ENCODE assay signal across 15 cellular contexts in genomic region chr10:86446987-86447386, GRCh38.
DNase-seq lines count a peak whose midpoint lies in the region; ATAC-seq and TF ChIP-seq lines count a peak whose summit lies in the region.
"Had no signal": no experiment of that assay in that cellular context is flagged by ENCODE, and none has a peak within 500 bp of the region (broad histone marks: within the 10 kb centered on the region; RNA-seq: fewer than 3 reads in every experiment).

No MANE protein-coding gene starts in this region.

- WGBS in esophagus muscularis mucosa, result 64% methylated on average over 1 of the region's 1 CpG

- no peaks in the 10 kb centered on the region for H3K9me3 ChIP-seq in T-helper 17 cell (ENCODE audit: control insufficient read depth, low read length, poor library complexity, severe bottlenecking)
- no peaks in the 10 kb centered on the region for H3K9me3 ChIP-seq in esophagus muscularis mucosa
- H3K9me3 ChIP-seq: HAP-1, SJCRH30 had no signal

- H3K27me3 ChIP-seq in esophagus muscularis mucosa, result no peaks in the 10 kb centered on the region
- H3K27me3 ChIP-seq: SJCRH30 had no signal

- peaks cover 13% of the 10 kb centered on the region for H3K4me1 Mint-ChIP-seq in activated T-cell treated with anti-CD3 and anti-CD28 coated beads, Interleukin-2, amount 50 U/mL, for 72 hours (ENCODE audit: low read depth)
- peaks cover 34% of the 10 kb centered on the region for H3K4me1 Mint-ChIP-seq in activated T-cell treated with anti-CD3 and anti-CD28 coated beads, Interleukin-2, amount 50 U/mL, for 4 hours (ENCODE audit: low read depth)
- H3K4me1 Mint-ChIP-seq in T-helper 17 cell, result peaks cover 19% of the 10 kb centered on the region
- H3K4me1 Mint-ChIP-seq in stimulated activated naive CD8-positive, alpha-beta T cell treated with anti-CD3 and anti-CD28 coated beads, Interleukin-15, amount 100 ng/mL, for 72 hours, result peaks cover 36% of the 10 kb centered on the region

- H3K4me1 ChIP-seq in esophagus muscularis mucosa, result peaks cover 0 to 11% (median 2%) of the 10 kb centered on the region in 4 donors
- H3K4me1 ChIP-seq: HAP-1, SJCRH30 had no signal

- H3K4me3 ChIP-seq in fibroblast of the aortic adventitia (ENCODE audit: low read depth, low read length), result no peak overlapping the region
- no peak overlapping the region for H3K4me3 ChIP-seq in esophagus muscularis mucosa
- H3K4me3 ChIP-seq: HAP-1, SJCRH30 had no signal

- intact Hi-C loops in esophagus muscularis mucosa (cut with DNase I), result loop anchor here (5.0 kb wide), 1 partner anchor 45 kb away; no protein-coding TSS in a partner anchor

- TF ChIP-seq EP300 in esophagus muscularis mucosa (IDR thresholded peaks at IDR 0.05), result no peak

- H3K36me3 ChIP-seq in esophagus muscularis mucosa, result peaks cover 14 to 88% (median 53%) of the 10 kb centered on the region in 4 donors

- ATAC-seq in activated T-cell treated with anti-CD3 and anti-CD28 coated beads, Interleukin-2, amount 50 U/mL, for 72 hours (replicated peaks in 1 of 2), result no peak
- ATAC-seq in activated T-cell treated with anti-CD3 and anti-CD28 coated beads, Interleukin-2, amount 50 U/mL, for 4 hours, result no peak
- no peak for ATAC-seq in T-helper 17 cell
- ATAC-seq in stimulated activated naive CD8-positive, alpha-beta T cell treated with anti-CD3 and anti-CD28 coated beads, Interleukin-15, amount 100 ng/mL, for 72 hours, result no peak
- ATAC-seq: left ventricle myocardium superior had no signal

- no peak for TF ChIP-seq POLR2A in esophagus muscularis mucosa (IDR thresholded peaks at IDR 0.05; ENCODE audit: low read depth)

- no peak overlapping the region for H3K27ac ChIP-seq in esophagus muscularis mucosa (replicated peaks in 1 of 4)
- H3K27ac ChIP-seq: SJCRH30 had no signal

- TF ChIP-seq CTCF in fibroblast of the aortic adventitia (IDR thresholded peaks at IDR 0.05; ENCODE audit: insufficient read depth, low read length) (no peak), esophagus muscularis mucosa (IDR thresholded peaks at IDR 0.05) (no peak)

- H3K36me3 Mint-ChIP-seq in activated T-cell treated with anti-CD3 and anti-CD28 coated beads, Interleukin-2, amount 50 U/mL, for 72 hours (ENCODE audit: insufficient read depth in 2 of 2), result peaks cover 7 to 45% of the 10 kb centered on the region in 2 donors
- peaks cover 56% of the 10 kb centered on the region for H3K36me3 Mint-ChIP-seq in activated T-cell treated with anti-CD3 and anti-CD28 coated beads, Interleukin-2, amount 50 U/mL, for 4 hours (ENCODE audit: insufficient read depth)
- H3K36me3 Mint-ChIP-seq in T-helper 17 cell (ENCODE audit: low read depth), result peaks cover 6% of the 10 kb centered on the region

- no peaks in the 10 kb centered on the region for H3K27me3 Mint-ChIP-seq in activated T-cell treated with anti-CD3 and anti-CD28 coated beads, Interleukin-2, amount 50 U/mL, for 72 hours (ENCODE audit: low read depth)
- no peaks in the 10 kb centered on the region for H3K27me3 Mint-ChIP-seq in activated T-cell treated with anti-CD3 and anti-CD28 coated beads, Interleukin-2, amount 50 U/mL, for 4 hours (ENCODE audit: low read depth)
- H3K27me3 Mint-ChIP-seq in T-helper 17 cell, result no peaks in the 10 kb centered on the region
- H3K27me3 Mint-ChIP-seq in stimulated activated naive CD8-positive, alpha-beta T cell treated with anti-CD3 and anti-CD28 coated beads, Interleukin-15, amount 100 ng/mL, for 72 hours, result no peaks in the 10 kb centered on the region

- peak overlapping the region in 1 of 2 donors; percentile 22 for H3K4me3 Mint-ChIP-seq in activated T-cell treated with anti-CD3 and anti-CD28 coated beads, Interleukin-2, amount 50 U/mL, for 72 hours
- H3K4me3 Mint-ChIP-seq in activated T-cell treated with anti-CD3 and anti-CD28 coated beads, Interleukin-2, amount 50 U/mL, for 4 hours, result no peak overlapping the region
- H3K4me3 Mint-ChIP-seq in T-helper 17 cell, result no peak overlapping the region
- H3K4me3 Mint-ChIP-seq in stimulated activated naive CD8-positive, alpha-beta T cell treated with anti-CD3 and anti-CD28 coated beads, Interleukin-15, amount 100 ng/mL, for 72 hours, result peak overlapping the region in 1 of 2 donors; percentile 0

- H3K27ac Mint-ChIP-seq in activated T-cell treated with anti-CD3 and anti-CD28 coated beads, Interleukin-2, amount 50 U/mL, for 72 hours, result peak overlapping the region; percentile 95
- H3K27ac Mint-ChIP-seq in T-helper 17 cell, result peak overlapping the region; percentile 75
- peak overlapping the region; percentile 81 to 86 for H3K27ac Mint-ChIP-seq in stimulated activated naive CD8-positive, alpha-beta T cell treated with anti-CD3 and anti-CD28 coated beads, Interleukin-15, amount 100 ng/mL, for 72 hours

- no peak for DNase-seq in activated T-cell treated with anti-CD3 and anti-CD28 coated beads, Interleukin-2, amount 50 U/mL, for 72 hours
- DNase-seq in activated T-cell treated with anti-CD3 and anti-CD28 coated beads, Interleukin-2, amount 50 U/mL, for 4 hours, result no peak
- DNase-seq in T-helper 17 cell (no peak), fibroblast of the aortic adventitia (ENCODE audit: low read depth) (peak; percentile 15), AG20443 (ENCODE audit: low spot score) (no peak), NCI-H2029 (lab: John Stamatoyannopoulos, UW) (no peak), esophagus muscularis mucosa (ENCODE audit: extremely low spot score) (no peak)
- DNase-seq in stimulated activated naive CD8-positive, alpha-beta T cell treated with anti-CD3 and anti-CD28 coated beads, Interleukin-15, amount 100 ng/mL, for 72 hours, result no peak
- DNase-seq: activated T-cell treated with anti-CD3 and anti-CD28 coated beads, Interleukin-2, amount 50 U/mL, for 48 hours; caudate nucleus; hypothalamus; left ventricle myocardium superior; NK-92 treated with Interleukin-12 subunit alpha and Interleukin-12 subunit beta, amount 100 ng/mL, for 24 hours; SJCRH30 had no signal

- no peaks in the 10 kb centered on the region for H3K9me3 Mint-ChIP-seq in activated T-cell treated with anti-CD3 and anti-CD28 coated beads, Interleukin-2, amount 50 U/mL, for 72 hours
- no peaks in the 10 kb centered on the region for H3K9me3 Mint-ChIP-seq in activated T-cell treated with anti-CD3 and anti-CD28 coated beads, Interleukin-2, amount 50 U/mL, for 4 hours
- no peaks in the 10 kb centered on the region for H3K9me3 Mint-ChIP-seq in stimulated activated naive CD8-positive, alpha-beta T cell treated with anti-CD3 and anti-CD28 coated beads, Interleukin-15, amount 100 ng/mL, for 72 hours
